Comparison of ENCODE assay signal across 1 cellular context in genomic region chr6:13985663-13986325, GRCh38.
A peak's percentile ranks its signal among the peaks of the same experiment; 100 is the strongest.
TF ChIP-seq lines count a peak whose summit lies in the region.

No MANE protein-coding gene starts in this region.

TF ChIP-seq in K562, 482 proteins besides CTCF, POLR2A, EP300 and RAD21 (continued from another document):
- TF ChIP-seq, protein P1, sequence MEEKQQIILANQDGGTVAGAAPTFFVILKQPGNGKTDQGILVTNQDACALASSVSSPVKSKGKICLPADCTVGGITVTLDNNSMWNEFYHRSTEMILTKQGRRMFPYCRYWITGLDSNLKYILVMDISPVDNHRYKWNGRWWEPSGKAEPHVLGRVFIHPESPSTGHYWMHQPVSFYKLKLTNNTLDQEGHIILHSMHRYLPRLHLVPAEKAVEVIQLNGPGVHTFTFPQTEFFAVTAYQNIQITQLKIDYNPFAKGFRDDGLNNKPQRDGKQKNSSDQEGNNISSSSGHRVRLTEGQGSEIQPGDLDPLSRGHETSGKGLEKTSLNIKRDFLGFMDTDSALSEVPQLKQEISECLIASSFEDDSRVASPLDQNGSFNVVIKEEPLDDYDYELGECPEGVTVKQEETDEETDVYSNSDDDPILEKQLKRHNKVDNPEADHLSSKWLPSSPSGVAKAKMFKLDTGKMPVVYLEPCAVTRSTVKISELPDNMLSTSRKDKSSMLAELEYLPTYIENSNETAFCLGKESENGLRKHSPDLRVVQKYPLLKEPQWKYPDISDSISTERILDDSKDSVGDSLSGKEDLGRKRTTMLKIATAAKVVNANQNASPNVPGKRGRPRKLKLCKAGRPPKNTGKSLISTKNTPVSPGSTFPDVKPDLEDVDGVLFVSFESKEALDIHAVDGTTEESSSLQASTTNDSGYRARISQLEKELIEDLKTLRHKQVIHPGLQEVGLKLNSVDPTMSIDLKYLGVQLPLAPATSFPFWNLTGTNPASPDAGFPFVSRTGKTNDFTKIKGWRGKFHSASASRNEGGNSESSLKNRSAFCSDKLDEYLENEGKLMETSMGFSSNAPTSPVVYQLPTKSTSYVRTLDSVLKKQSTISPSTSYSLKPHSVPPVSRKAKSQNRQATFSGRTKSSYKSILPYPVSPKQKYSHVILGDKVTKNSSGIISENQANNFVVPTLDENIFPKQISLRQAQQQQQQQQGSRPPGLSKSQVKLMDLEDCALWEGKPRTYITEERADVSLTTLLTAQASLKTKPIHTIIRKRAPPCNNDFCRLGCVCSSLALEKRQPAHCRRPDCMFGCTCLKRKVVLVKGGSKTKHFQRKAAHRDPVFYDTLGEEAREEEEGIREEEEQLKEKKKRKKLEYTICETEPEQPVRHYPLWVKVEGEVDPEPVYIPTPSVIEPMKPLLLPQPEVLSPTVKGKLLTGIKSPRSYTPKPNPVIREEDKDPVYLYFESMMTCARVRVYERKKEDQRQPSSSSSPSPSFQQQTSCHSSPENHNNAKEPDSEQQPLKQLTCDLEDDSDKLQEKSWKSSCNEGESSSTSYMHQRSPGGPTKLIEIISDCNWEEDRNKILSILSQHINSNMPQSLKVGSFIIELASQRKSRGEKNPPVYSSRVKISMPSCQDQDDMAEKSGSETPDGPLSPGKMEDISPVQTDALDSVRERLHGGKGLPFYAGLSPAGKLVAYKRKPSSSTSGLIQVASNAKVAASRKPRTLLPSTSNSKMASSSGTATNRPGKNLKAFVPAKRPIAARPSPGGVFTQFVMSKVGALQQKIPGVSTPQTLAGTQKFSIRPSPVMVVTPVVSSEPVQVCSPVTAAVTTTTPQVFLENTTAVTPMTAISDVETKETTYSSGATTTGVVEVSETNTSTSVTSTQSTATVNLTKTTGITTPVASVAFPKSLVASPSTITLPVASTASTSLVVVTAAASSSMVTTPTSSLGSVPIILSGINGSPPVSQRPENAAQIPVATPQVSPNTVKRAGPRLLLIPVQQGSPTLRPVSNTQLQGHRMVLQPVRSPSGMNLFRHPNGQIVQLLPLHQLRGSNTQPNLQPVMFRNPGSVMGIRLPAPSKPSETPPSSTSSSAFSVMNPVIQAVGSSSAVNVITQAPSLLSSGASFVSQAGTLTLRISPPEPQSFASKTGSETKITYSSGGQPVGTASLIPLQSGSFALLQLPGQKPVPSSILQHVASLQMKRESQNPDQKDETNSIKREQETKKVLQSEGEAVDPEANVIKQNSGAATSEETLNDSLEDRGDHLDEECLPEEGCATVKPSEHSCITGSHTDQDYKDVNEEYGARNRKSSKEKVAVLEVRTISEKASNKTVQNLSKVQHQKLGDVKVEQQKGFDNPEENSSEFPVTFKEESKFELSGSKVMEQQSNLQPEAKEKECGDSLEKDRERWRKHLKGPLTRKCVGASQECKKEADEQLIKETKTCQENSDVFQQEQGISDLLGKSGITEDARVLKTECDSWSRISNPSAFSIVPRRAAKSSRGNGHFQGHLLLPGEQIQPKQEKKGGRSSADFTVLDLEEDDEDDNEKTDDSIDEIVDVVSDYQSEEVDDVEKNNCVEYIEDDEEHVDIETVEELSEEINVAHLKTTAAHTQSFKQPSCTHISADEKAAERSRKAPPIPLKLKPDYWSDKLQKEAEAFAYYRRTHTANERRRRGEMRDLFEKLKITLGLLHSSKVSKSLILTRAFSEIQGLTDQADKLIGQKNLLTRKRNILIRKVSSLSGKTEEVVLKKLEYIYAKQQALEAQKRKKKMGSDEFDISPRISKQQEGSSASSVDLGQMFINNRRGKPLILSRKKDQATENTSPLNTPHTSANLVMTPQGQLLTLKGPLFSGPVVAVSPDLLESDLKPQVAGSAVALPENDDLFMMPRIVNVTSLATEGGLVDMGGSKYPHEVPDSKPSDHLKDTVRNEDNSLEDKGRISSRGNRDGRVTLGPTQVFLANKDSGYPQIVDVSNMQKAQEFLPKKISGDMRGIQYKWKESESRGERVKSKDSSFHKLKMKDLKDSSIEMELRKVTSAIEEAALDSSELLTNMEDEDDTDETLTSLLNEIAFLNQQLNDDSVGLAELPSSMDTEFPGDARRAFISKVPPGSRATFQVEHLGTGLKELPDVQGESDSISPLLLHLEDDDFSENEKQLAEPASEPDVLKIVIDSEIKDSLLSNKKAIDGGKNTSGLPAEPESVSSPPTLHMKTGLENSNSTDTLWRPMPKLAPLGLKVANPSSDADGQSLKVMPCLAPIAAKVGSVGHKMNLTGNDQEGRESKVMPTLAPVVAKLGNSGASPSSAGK (IDR thresholded peaks at IDR 0.05), result peak; percentile 41; the same call in 1 of the 2 replicates
- TF ChIP-seq CCNT2 (IDR thresholded peaks at IDR 0.05; ENCODE audit: borderline replicate concordance, extremely low read depth, insufficient read length, low read depth, low read length) (no peak), SPI1 (IDR thresholded peaks at IDR 0.05; ENCODE audit: borderline replicate concordance, low read depth, low read length) (peak; percentile 94), FOXJ2 (tag; IDR thresholded peaks at IDR 0.05) (no peak), CTBP1 (IDR thresholded peaks at IDR 0.05; ENCODE audit: borderline replicate concordance) (no peak), TRIM28 (IDR thresholded peaks at IDR 0.05) (peak; percentile 96), NFRKB (IDR thresholded peaks at IDR 0.05; ENCODE audit: low read depth) (0 out of 2 replicates have a peak, but pooled peaks have one; percentile 23), POLR2H (tag; IDR thresholded peaks at IDR 0.05; ENCODE audit: low read depth) (no peak), ZC3H8 (IDR thresholded peaks at IDR 0.05) (no peak), SMARCA4 (IDR thresholded peaks at IDR 0.05) (0 out of 2 replicates have a peak, but pooled peaks have one; percentile 23), MECOM (CRISPR knock-in tag; IDR thresholded peaks at IDR 0.05) (0 out of 2 replicates have a peak, but pooled peaks have one; percentile 22), TBP (optimal IDR thresholded peaks at IDR 0.05; ENCODE audit: low read depth, low read length) (peak; percentile 65), POLR2B (IDR thresholded peaks at IDR 0.05; ENCODE audit: low read depth, partially characterized antibody) (peak; percentile 48), NFATC3 (IDR thresholded peaks at IDR 0.05) (0 out of 2 replicates have a peak, but pooled peaks have one; percentile 17), BHLHE40 (IDR thresholded peaks at IDR 0.05; ENCODE audit: low read length) (0 out of 2 replicates have a peak, but pooled peaks have one; percentile 17), TOE1 (IDR thresholded peaks at IDR 0.05; ENCODE audit: borderline replicate concordance) (0 out of 2 replicates have a peak, but pooled peaks have one; percentile 20), TOE1 (CRISPR knock-in tag; IDR thresholded peaks at IDR 0.05; ENCODE audit: borderline replicate concordance, low read depth) (no peak), TAF9B (IDR thresholded peaks at IDR 0.05; ENCODE audit: partially characterized antibody) (peak; percentile 40), MTA3 (IDR thresholded peaks at IDR 0.05; ENCODE audit: borderline replicate concordance) (peak; percentile 72), TBL1XR1 (IDR thresholded peaks at IDR 0.05; ENCODE audit: low read length in 2 of 2) (0 out of 4 replicates have a peak, but pooled peaks of 1 of the 2 experiments have one; percentile 27), ARID2 (IDR thresholded peaks at IDR 0.05) (no peak), DIDO1 (tag; IDR thresholded peaks at IDR 0.05; ENCODE audit: low read depth) (no peak), XRCC3 (IDR thresholded peaks at IDR 0.05) (peak; percentile 31; the same call in 1 of the 2 replicates), JUND (IDR thresholded peaks at IDR 0.05; ENCODE audit: borderline replicate concordance, low read depth, low read length) (peak; percentile 4; the same call in 1 of the 2 replicates), JUND (tag; IDR thresholded peaks at IDR 0.05; ENCODE audit: borderline replicate concordance, low read depth, low read length) (peak; percentile 25; the same call in 1 of the 3 replicates), NCOA6 (IDR thresholded peaks at IDR 0.05) (no peak), KDM5B (IDR thresholded peaks at IDR 0.05; ENCODE audit: insufficient replicate concordance, low read depth, low read length) (peak; percentile 59), FOXA3 (CRISPR knock-in tag; conservative IDR thresholded peaks at IDR 0.05 in 1 of 2, IDR thresholded peaks at IDR 0.05 in 1 of 2) (no peak), MAFK (IDR thresholded peaks at IDR 0.05; ENCODE audit: low read length) (peak; percentile 24; the same call in 1 of the 2 replicates), PHF8 (IDR thresholded peaks at IDR 0.05; ENCODE audit: borderline replicate concordance, low read length) (peak; percentile 18; the same call in 1 of the 2 replicates), ETV1 (tag; conservative IDR thresholded peaks at IDR 0.05; ENCODE audit: low read depth) (peak; percentile 42), MTA1 (IDR thresholded peaks at IDR 0.05; ENCODE audit: borderline replicate concordance) (no peak)
- TF ChIP-seq, protein P2, sequence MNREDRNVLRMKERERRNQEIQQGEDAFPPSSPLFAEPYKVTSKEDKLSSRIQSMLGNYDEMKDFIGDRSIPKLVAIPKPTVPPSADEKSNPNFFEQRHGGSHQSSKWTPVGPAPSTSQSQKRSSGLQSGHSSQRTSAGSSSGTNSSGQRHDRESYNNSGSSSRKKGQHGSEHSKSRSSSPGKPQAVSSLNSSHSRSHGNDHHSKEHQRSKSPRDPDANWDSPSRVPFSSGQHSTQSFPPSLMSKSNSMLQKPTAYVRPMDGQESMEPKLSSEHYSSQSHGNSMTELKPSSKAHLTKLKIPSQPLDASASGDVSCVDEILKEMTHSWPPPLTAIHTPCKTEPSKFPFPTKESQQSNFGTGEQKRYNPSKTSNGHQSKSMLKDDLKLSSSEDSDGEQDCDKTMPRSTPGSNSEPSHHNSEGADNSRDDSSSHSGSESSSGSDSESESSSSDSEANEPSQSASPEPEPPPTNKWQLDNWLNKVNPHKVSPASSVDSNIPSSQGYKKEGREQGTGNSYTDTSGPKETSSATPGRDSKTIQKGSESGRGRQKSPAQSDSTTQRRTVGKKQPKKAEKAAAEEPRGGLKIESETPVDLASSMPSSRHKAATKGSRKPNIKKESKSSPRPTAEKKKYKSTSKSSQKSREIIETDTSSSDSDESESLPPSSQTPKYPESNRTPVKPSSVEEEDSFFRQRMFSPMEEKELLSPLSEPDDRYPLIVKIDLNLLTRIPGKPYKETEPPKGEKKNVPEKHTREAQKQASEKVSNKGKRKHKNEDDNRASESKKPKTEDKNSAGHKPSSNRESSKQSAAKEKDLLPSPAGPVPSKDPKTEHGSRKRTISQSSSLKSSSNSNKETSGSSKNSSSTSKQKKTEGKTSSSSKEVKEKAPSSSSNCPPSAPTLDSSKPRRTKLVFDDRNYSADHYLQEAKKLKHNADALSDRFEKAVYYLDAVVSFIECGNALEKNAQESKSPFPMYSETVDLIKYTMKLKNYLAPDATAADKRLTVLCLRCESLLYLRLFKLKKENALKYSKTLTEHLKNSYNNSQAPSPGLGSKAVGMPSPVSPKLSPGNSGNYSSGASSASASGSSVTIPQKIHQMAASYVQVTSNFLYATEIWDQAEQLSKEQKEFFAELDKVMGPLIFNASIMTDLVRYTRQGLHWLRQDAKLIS (CRISPR knock-in tag; IDR thresholded peaks at IDR 0.05), result no peak
- TF ChIP-seq, protein P3, sequence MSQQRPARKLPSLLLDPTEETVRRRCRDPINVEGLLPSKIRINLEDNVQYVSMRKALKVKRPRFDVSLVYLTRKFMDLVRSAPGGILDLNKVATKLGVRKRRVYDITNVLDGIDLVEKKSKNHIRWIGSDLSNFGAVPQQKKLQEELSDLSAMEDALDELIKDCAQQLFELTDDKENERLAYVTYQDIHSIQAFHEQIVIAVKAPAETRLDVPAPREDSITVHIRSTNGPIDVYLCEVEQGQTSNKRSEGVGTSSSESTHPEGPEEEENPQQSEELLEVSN (IDR thresholded peaks at IDR 0.05; ENCODE audit: borderline replicate concordance in 1 of 2, extremely low read depth in 1 of 2, insufficient read depth in 1 of 2, insufficient read length in 1 of 2, low read depth in 1 of 2, low read length in 1 of 2, poor library complexity in 1 of 2, severe bottlenecking in 1 of 2), result peak in 1 of 2 experiments; percentile 20
- TF ChIP-seq, protein P4, sequence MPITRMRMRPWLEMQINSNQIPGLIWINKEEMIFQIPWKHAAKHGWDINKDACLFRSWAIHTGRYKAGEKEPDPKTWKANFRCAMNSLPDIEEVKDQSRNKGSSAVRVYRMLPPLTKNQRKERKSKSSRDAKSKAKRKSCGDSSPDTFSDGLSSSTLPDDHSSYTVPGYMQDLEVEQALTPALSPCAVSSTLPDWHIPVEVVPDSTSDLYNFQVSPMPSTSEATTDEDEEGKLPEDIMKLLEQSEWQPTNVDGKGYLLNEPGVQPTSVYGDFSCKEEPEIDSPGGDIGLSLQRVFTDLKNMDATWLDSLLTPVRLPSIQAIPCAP (CRISPR knock-in tag; IDR thresholded peaks at IDR 0.05; ENCODE audit: borderline replicate concordance), result no peak
- TF ChIP-seq, protein P5, sequence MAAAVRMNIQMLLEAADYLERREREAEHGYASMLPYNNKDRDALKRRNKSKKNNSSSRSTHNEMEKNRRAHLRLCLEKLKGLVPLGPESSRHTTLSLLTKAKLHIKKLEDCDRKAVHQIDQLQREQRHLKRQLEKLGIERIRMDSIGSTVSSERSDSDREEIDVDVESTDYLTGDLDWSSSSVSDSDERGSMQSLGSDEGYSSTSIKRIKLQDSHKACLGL (CRISPR knock-in tag; IDR thresholded peaks at IDR 0.05; ENCODE audit: borderline replicate concordance, poor library complexity, severe bottlenecking), result no peak
